In genomic region chr6:126535138-126535537, GRCh38 we compare ENCODE assay signal across 19 cellular contexts.
"Had no signal": no experiment of that assay in that cellular context is flagged by ENCODE, and none has a peak within 500 bp of the region (broad histone marks: within the 10 kb centered on the region; RNA-seq: fewer than 3 reads in every experiment).

No MANE protein-coding gene starts in this region.

- DNase-seq: activated CD4-positive, alpha-beta T cell treated with anti-CD3 and anti-CD28 coated beads for 4 hours; activated CD4-positive, alpha-beta T cell treated with anti-CD3 and anti-CD28 coated beads, Interleukin-2, amount 50 U/mL, for 4 hours; activated CD8-positive, alpha-beta memory T cell treated with anti-CD3 and anti-CD28 coated beads for 24 hours; activated effector memory CD4-positive, alpha-beta T cell treated with Interleukin-2 at 50 U/mL for 16 hours; activated naive CD4-positive, alpha-beta T cell treated with Interleukin-2 at 50 U/mL for 16 hours; anterior cingulate cortex; foreskin fibroblast; head of caudate nucleus; hippocampal formation; left cardiac atrium; left ventricle myocardium superior; nucleus accumbens; psoas muscle; sigmoid colon; stimulated activated CD4-positive, alpha-beta T cell treated with anti-CD3 and anti-CD28 coated beads, Interleukin-2, amount 100 ng/mL, for 24 hours; stimulated activated naive CD4-positive, alpha-beta T cell; T-helper 9 cell; tibial artery had no signal

- H3K4me3 Mint-ChIP-seq: activated naive CD8-positive, alpha-beta T cell had no signal

- H3K27ac Mint-ChIP-seq: activated naive CD8-positive, alpha-beta T cell had no signal

- H3K27me3 Mint-ChIP-seq: activated naive CD8-positive, alpha-beta T cell had no signal

- H3K36me3 Mint-ChIP-seq: activated naive CD8-positive, alpha-beta T cell had no signal
